ENCODE assay signal across 13 cellular contexts in genomic region chr5:81854485-81854884, GRCh38.
A peak's percentile ranks its signal among the peaks of the same experiment; 100 is the strongest.
DNase-seq lines count a peak whose midpoint lies in the region; ATAC-seq and TF ChIP-seq lines count a peak whose summit lies in the region.
"Had no signal": no experiment of that assay in that cellular context is flagged by ENCODE, and none has a peak within 500 bp of the region (broad histone marks: within the 10 kb centered on the region; RNA-seq: fewer than 3 reads in every experiment).

No MANE protein-coding gene starts in this region.

- H3K4me1 Mint-ChIP-seq in endodermal cell = peaks cover 62% of the 10 kb centered on the region

- H3K4me3 Mint-ChIP-seq in endodermal cell = no peak overlapping the region

- peak overlapping the region; percentile 98 for H3K27ac ChIP-seq in MM.1S (ENCODE audit: low read length)
- H3K27ac ChIP-seq in endodermal cell (ENCODE audit: low read depth, low read length) = no peak overlapping the region
- H3K27ac ChIP-seq in psoas muscle = peak overlapping the region; percentile 11
- H3K27ac ChIP-seq: testis had no signal

- H3K27me3 Mint-ChIP-seq in endodermal cell (ENCODE audit: insufficient read depth) = no peaks in the 10 kb centered on the region

- no peaks in the 10 kb centered on the region for H3K9me3 Mint-ChIP-seq in endodermal cell

- H3K27me3 ChIP-seq in MM.1S (replicated peaks; ENCODE audit: insufficient read depth, low read length) (no peaks in the 10 kb centered on the region), endodermal cell (ENCODE audit: control insufficient read depth, insufficient read depth, low read length, poor library complexity, severe bottlenecking) (no peaks in the 10 kb centered on the region), psoas muscle (ENCODE audit: insufficient read depth in 3 of 3, low read length in 2 of 3) (no peaks in the 10 kb centered on the region)
- H3K27me3 ChIP-seq: testis had no signal

- H3K36me3 ChIP-seq in MM.1S (replicated peaks; ENCODE audit: insufficient read depth, low read length) (no peaks in the 10 kb centered on the region), endodermal cell (ENCODE audit: control insufficient read depth, insufficient read depth, low read length) (no peaks in the 10 kb centered on the region), psoas muscle (ENCODE audit: insufficient read depth in 1 of 2, low read depth in 1 of 2) (no peaks in the 10 kb centered on the region)

- H2AFZ ChIP-seq in MM.1S (ENCODE audit: low read length) = no peak overlapping the region

- H3K4me3 ChIP-seq in MM.1S (ENCODE audit: low read length) = peak overlapping the region; percentile 68
- H3K4me3 ChIP-seq in endodermal cell (ENCODE audit: low read length) = no peak overlapping the region
- H3K4me3 ChIP-seq in psoas muscle = no peak overlapping the region
- H3K4me3 ChIP-seq: testis had no signal

- TF ChIP-seq CTCF in MM.1S (IDR thresholded peaks at IDR 0.05; ENCODE audit: low read length) (peak; percentile 54), endodermal cell (conservative IDR thresholded peaks at IDR 0.05) (peak; percentile 57), psoas muscle (IDR thresholded peaks at IDR 0.05) (peak; percentile 24)

- H3K9ac ChIP-seq in MM.1S (ENCODE audit: low read length) = peak overlapping the region; percentile 91
- no peak overlapping the region for H3K9ac ChIP-seq in endodermal cell (ENCODE audit: extremely low read depth, low read length, poor library complexity, severe bottlenecking)

- peak overlapping the region; percentile 93 for H3K4me2 ChIP-seq in MM.1S (ENCODE audit: low read depth, low read length)

- H3K9me2 ChIP-seq in MM.1S (replicated peaks; ENCODE audit: insufficient read depth, low read length) = no peaks in the 10 kb centered on the region

- H3K4me1 ChIP-seq in MM.1S (ENCODE audit: low read length) (peaks cover 55% of the 10 kb centered on the region), endodermal cell (ENCODE audit: control insufficient read depth, insufficient read depth, low read length) (peaks cover 17% of the 10 kb centered on the region), psoas muscle (peaks cover 55% of the 10 kb centered on the region)

- ATAC-seq in psoas muscle (no peak), HG03025 (IDR thresholded peaks at IDR 0.05; ENCODE audit: low FRiP score, unreplicated experiment) (no peak), HG02623 (IDR thresholded peaks at IDR 0.05; ENCODE audit: unreplicated experiment) (no peak)

- intact Hi-C loops in psoas muscle (cut with DNase I) = loop anchor here (5.0 to 10.0 kb wide), 5 partner anchors 67 to 347 kb away; partner anchors contain the start of gene ATG10 (in 2 of the 2)

- no peaks in the 10 kb centered on the region for H3K36me3 Mint-ChIP-seq in endodermal cell (ENCODE audit: low read depth)

- DNase-seq in NCI-H1092 treated with DMSO at 0.1 percent for 48 hours (lab: John Stamatoyannopoulos, UW) (peak; percentile 49), NCI-H1092 (lab: John Stamatoyannopoulos, UW) (no peak), MM.1S (peak; percentile 52), endodermal cell (no peak), psoas muscle (no peak), NCI-H1417 treated with DMSO at 0.1 percent for 48 hours (lab: John Stamatoyannopoulos, UW) (no peak)
- DNase-seq: activated CD8-positive, alpha-beta memory T cell treated with anti-CD3 and anti-CD28 coated beads, Interleukin-2, amount 50 U/mL, for 4 hours; NCI-H345; stimulated activated CD4-positive, alpha-beta T cell treated with anti-CD3 and anti-CD28 coated beads, Interleukin-4, amount 100 ng/mL, for 1 hour; T-helper 2 cell; testis had no signal

- H3K9me3 ChIP-seq in MM.1S (replicated peaks; ENCODE audit: insufficient read depth, low read length) (no peaks in the 10 kb centered on the region), endodermal cell (ENCODE audit: control insufficient read depth, low read length) (no peaks in the 10 kb centered on the region), psoas muscle (no peaks in the 10 kb centered on the region)
- H3K9me3 ChIP-seq: testis had no signal

- H4K20me1 ChIP-seq in MM.1S (ENCODE audit: insufficient read depth, low read length) = no peaks in the 10 kb centered on the region

- H3K27ac Mint-ChIP-seq in endodermal cell = no peak overlapping the region

- peaks cover 5% of the 10 kb centered on the region; the same call in 1 of the 2 replicates for H3K79me2 ChIP-seq in MM.1S (ENCODE audit: low read length)

- peaks cover 43% of the 10 kb centered on the region for H3F3A ChIP-seq in MM.1S (ENCODE audit: insufficient read depth, low read length)

Comparison
In these comparisons a context has a peak if more than half of its experiments do, and no peak if none do; other contexts are left out.
1. DNase-seq: peak in NCI-H1092 treated with DMSO at 0.1 percent for 48 hours (single experiment) and MM.1S (single experiment); none in NCI-H1092 (single experiment), endodermal cell (single experiment), psoas muscle (0 of 2) and NCI-H1417 treated with DMSO at 0.1 percent for 48 hours (single experiment).
2. Peak in every context shown above with its lines, with median percentiles within 50 percentile points of each other: CTCF ChIP-seq.